In genomic region chr2:54503828-54504227, GRCh38 we compare ENCODE assay signal across 16 cellular contexts. TPM values are rescaled to one million over a fixed set of nuclear protein-coding genes. Genes with fewer than 3 reads are reported as not detected.
DNase-seq lines count a peak whose midpoint lies in the region; ATAC-seq, FAIRE-seq and TF ChIP-seq lines count a peak whose summit lies in the region.
"Had no signal": no experiment of that assay in that cellular context is flagged by ENCODE, and none has a peak within 500 bp of the region (broad histone marks: within the 10 kb centered on the region; RNA-seq: fewer than 3 reads in every experiment).

No MANE protein-coding gene starts in this region.

- H3K36me3 ChIP-seq in left ventricle myocardium inferior (no peaks in the 10 kb centered on the region), astrocyte (ENCODE audit: insufficient read depth, low read length) (no peaks in the 10 kb centered on the region), subcutaneous abdominal adipose tissue (ENCODE audit: control insufficient read depth in 5 of 5, insufficient read depth in 5 of 5, low read length in 5 of 5) (no peaks in the 10 kb centered on the region), vagina (no peaks in the 10 kb centered on the region)

- intact Hi-C loops in left ventricle myocardium inferior (cut with micrococcal nuclease) (loop anchor here (10.0 kb wide), 1 partner anchor 169 kb away; a partner anchor contains a TSS), Right ventricle myocardium superior (cut with DNase I) (no loop called here), vagina (cut with DNase I) (no loop called here)

- peaks cover 72% of the 10 kb centered on the region for H4K20me1 ChIP-seq in astrocyte (ENCODE audit: insufficient read depth, low read length)

- TF ChIP-seq POLR2A in vagina (IDR thresholded peaks at IDR 0.05): no peak

- H3K4me3 ChIP-seq in left ventricle myocardium inferior (no peak overlapping the region), astrocyte (ENCODE audit: insufficient read depth, low read depth, low read length) (no peak overlapping the region), subcutaneous abdominal adipose tissue (ENCODE audit: low read depth in 1 of 5, low read length in 5 of 5) (no peak overlapping the region), vagina (no peak overlapping the region)
- H3K4me3 ChIP-seq: A549 had no signal

- H2AFZ ChIP-seq in astrocyte (ENCODE audit: low read depth, low read length): no peak overlapping the region

- ATAC-seq in Right ventricle myocardium superior (ENCODE audit: poor library complexity) (no peak), GM18873 (IDR thresholded peaks at IDR 0.05; ENCODE audit: low FRiP score, unreplicated experiment) (no peak), HG02763 (IDR thresholded peaks at IDR 0.05; ENCODE audit: unreplicated experiment) (no peak)

- peaks cover 90% of the 10 kb centered on the region for H3K79me2 ChIP-seq in astrocyte (ENCODE audit: insufficient read depth, low read length)

- DNase-seq in left ventricle myocardium inferior: no peak
- no peak for DNase-seq in Right ventricle myocardium superior
- DNase-seq in astrocyte (ENCODE audit: low read depth): no peak
- DNase-seq in vagina (ENCODE audit: extremely low spot score in 2 of 2): no peak
- DNase-seq in NCI-H1105 treated with DMSO at 0.1 percent for 48 hours (lab: John Stamatoyannopoulos, UW): no peak

- H3K27me3 Mint-ChIP-seq in astrocyte (ENCODE audit: low read depth, unreplicated experiment): no peaks in the 10 kb centered on the region
- H3K27me3 Mint-ChIP-seq: CD4-positive, alpha-beta T cell had no signal

- no peak for FAIRE-seq in astrocyte (lab: Jason Lieb, UNC)
- FAIRE-seq: A549, D721Med, GM12892 had no signal

- H3K4me1 ChIP-seq in left ventricle myocardium inferior (peaks cover 100% of the 10 kb centered on the region), astrocyte (ENCODE audit: insufficient read depth, low read length) (no peaks in the 10 kb centered on the region), subcutaneous abdominal adipose tissue (ENCODE audit: control insufficient read depth in 5 of 5, insufficient read depth in 5 of 5, low read length in 5 of 5) (peaks cover 27 to 66% (median 60%) of the 10 kb centered on the region in 5 donors), vagina (peaks cover 69% of the 10 kb centered on the region)
- H3K4me1 ChIP-seq: Caco-2 had no signal

- H3K9me3 ChIP-seq in left ventricle myocardium inferior (replicated peaks) (no peaks in the 10 kb centered on the region), astrocyte (ENCODE audit: insufficient read depth, low read depth, low read length) (no peaks in the 10 kb centered on the region), subcutaneous abdominal adipose tissue (ENCODE audit: control insufficient read depth in 5 of 5, low read length in 5 of 5) (no peaks in the 10 kb centered on the region), vagina (no peaks in the 10 kb centered on the region)
- H3K9me3 ChIP-seq: A549, Caco-2 had no signal

- H3K9me3 Mint-ChIP-seq in astrocyte (ENCODE audit: unreplicated experiment): peaks cover 2% of the 10 kb centered on the region
- H3K9me3 Mint-ChIP-seq: CD4-positive, alpha-beta T cell; H9 had no signal

- peak overlapping the region; percentile 12 for H3K4me2 ChIP-seq in astrocyte (ENCODE audit: low read length)
- H3K4me2 ChIP-seq: A549 had no signal

- H3K27ac ChIP-seq in left ventricle myocardium inferior (replicated peaks): peak overlapping the region; percentile 71
- H3K27ac ChIP-seq in astrocyte (ENCODE audit: low read depth, low read length): no peak overlapping the region
- H3K27ac ChIP-seq in subcutaneous abdominal adipose tissue (ENCODE audit: low read depth, low read length): peak overlapping the region; percentile 92
- H3K27ac ChIP-seq in vagina: peak overlapping the region; percentile 24
- H3K27ac ChIP-seq: 22Rv1, A549, C4-2B had no signal

- H3K4me3 Mint-ChIP-seq in astrocyte (ENCODE audit: unreplicated experiment): no peak overlapping the region
- H3K4me3 Mint-ChIP-seq: CD4-positive, alpha-beta T cell; H9 had no signal

- H3K27ac Mint-ChIP-seq in astrocyte (ENCODE audit: unreplicated experiment): no peak overlapping the region
- H3K27ac Mint-ChIP-seq: CD4-positive, alpha-beta T cell had no signal

- no peak overlapping the region for H3K9ac ChIP-seq in astrocyte (ENCODE audit: low read length)
- no peak overlapping the region for H3K9ac ChIP-seq in subcutaneous abdominal adipose tissue (ENCODE audit: low read length in 5 of 5)

- peaks cover 16% of the 10 kb centered on the region for H3K4me1 Mint-ChIP-seq in astrocyte (ENCODE audit: low read depth, unreplicated experiment)

- H3K27me3 ChIP-seq in left ventricle myocardium inferior (ENCODE audit: low read depth) (no peaks in the 10 kb centered on the region), astrocyte (ENCODE audit: insufficient read depth, low read length) (no peaks in the 10 kb centered on the region), subcutaneous abdominal adipose tissue (ENCODE audit: control insufficient read depth in 5 of 5, insufficient read depth in 4 of 5, low read length in 5 of 5) (no peaks in the 10 kb centered on the region), vagina (no peaks in the 10 kb centered on the region)

- TF ChIP-seq CTCF in left ventricle myocardium inferior (IDR thresholded peaks at IDR 0.05; ENCODE audit: borderline replicate concordance) (no peak), astrocyte (IDR thresholded peaks at IDR 0.05; ENCODE audit: insufficient read depth, low read depth, low read length) (no peak), vagina (IDR thresholded peaks at IDR 0.05) (no peak)

- peaks cover 10% of the 10 kb centered on the region for H3K36me3 Mint-ChIP-seq in astrocyte (ENCODE audit: low read depth, unreplicated experiment)

RNA-seq across cellular contexts. Expression of gene SPTBN1, which starts 47.7 kb away (rescaled TPM):
- total RNA-seq in left ventricle myocardium inferior (484 TPM), Right ventricle myocardium superior (391 TPM), astrocyte (277 and 311 TPM in 2 replicates), vagina (278 TPM)
